ENCODE assay signal across 17 cellular contexts in the genomic region with DNA sequence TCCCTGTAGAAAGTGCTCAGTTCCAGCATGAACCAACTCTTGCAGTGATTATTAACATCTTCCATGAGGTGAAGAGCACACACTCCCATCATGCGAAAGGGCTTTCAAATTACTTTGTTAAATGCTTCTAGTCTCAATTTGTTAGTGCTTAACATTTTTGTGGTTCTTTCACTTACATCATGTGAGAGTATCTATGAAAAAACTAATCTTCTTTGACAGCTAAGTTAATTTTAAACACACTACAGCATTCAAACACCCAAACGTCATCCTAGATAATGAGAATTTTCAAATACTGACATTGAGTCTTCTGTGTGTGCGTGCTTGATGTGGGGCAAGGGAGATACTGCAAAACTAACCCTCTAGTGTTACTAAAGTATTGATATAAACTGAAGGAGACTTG.
DNase-seq lines count a peak whose midpoint lies in the region; ATAC-seq, FAIRE-seq and TF ChIP-seq lines count a peak whose summit lies in the region.
"Had no signal": no experiment of that assay in that cellular context is flagged by ENCODE, and none has a peak within 500 bp of the region (broad histone marks: within the 10 kb centered on the region; RNA-seq: fewer than 3 reads in every experiment).

No MANE protein-coding gene starts in this region.

- H3K79me2 ChIP-seq in GM12878 (ENCODE audit: control insufficient read depth, insufficient read depth, low read length): no peaks in the 10 kb centered on the region

- peak; percentile 95 for DNase-seq in AG10803 (ENCODE audit: low read depth)
- peak; percentile 60 for DNase-seq in M059J (ENCODE audit: low read depth)
- no peak for DNase-seq in GM12878 (ENCODE audit: low read depth, low spot score)
- no peak for DNase-seq in left lung
- no peak for DNase-seq in pancreas
- no peak for DNase-seq in occipital lobe (lab: John Stamatoyannopoulos, UW)
- no peak for DNase-seq in NCI-H345 (lab: John Stamatoyannopoulos, UW)
- no peak for DNase-seq in NCI-H1092 (lab: John Stamatoyannopoulos, UW)
- DNase-seq: activated CD4-positive, CD25-positive, alpha-beta regulatory T cell; activated gamma-delta T cell treated with Interleukin-2 at 50 U/mL for 16 hours; glutamatergic neuron; Karpas-422; NCI-H526 treated with DMSO at 0.1 percent for 48 hours; stimulated activated naive CD4-positive, alpha-beta T cell treated with Interleukin-2 at 50 U/mL for 16 hours had no signal

- POLR2A ChIA-PET in GM12878 (lab: Charles Lee): no interaction called here

- H3K36me3 ChIP-seq in GM12878 (ENCODE audit: control insufficient read depth in 2 of 2, insufficient read depth in 2 of 2, low read length in 1 of 2) (no peaks in the 10 kb centered on the region), left lung (no peaks in the 10 kb centered on the region), pancreas (peaks cover 0 to 2% (median 0%) of the 10 kb centered on the region in 3 donors)
- H3K36me3 ChIP-seq: neutrophil had no signal

- peak; percentile 74 for ATAC-seq in GM12878
- peak; percentile 70 for ATAC-seq in left lung
- ATAC-seq in pancreas: no peak

- no peaks in the 10 kb centered on the region for H3K4me1 ChIP-seq in GM12878 (ENCODE audit: control insufficient read depth, insufficient read depth, low read length)
- H3K4me1 ChIP-seq in left lung: peaks cover 0 to 5% of the 10 kb centered on the region in 2 donors
- no peaks in the 10 kb centered on the region for H3K4me1 ChIP-seq in pancreas

- no peak overlapping the region for H3K27ac ChIP-seq in GM12878 (ENCODE audit: control insufficient read depth, insufficient read depth)
- H3K27ac ChIP-seq in left lung: peak overlapping the region in 1 of 2 donors; percentile 40
- H3K27ac ChIP-seq in pancreas: no peak overlapping the region
- H3K27ac ChIP-seq: HL-60, neutrophil had no signal

- no peak for TF ChIP-seq CTCF in AG10803 (conservative IDR thresholded peaks at IDR 0.05; ENCODE audit: low read length)
- TF ChIP-seq CTCF in GM12878 (IDR thresholded peaks at IDR 0.05 in 2 of 3, conservative IDR thresholded peaks at IDR 0.05 in 1 of 3; ENCODE audit: control insufficient read depth in 2 of 3, extremely low read depth in 1 of 3, insufficient read depth in 1 of 3, low read depth in 3 of 3, low read length in 3 of 3): no peak
- no peak for TF ChIP-seq CTCF in left lung (IDR thresholded peaks at IDR 0.05)
- TF ChIP-seq CTCF in pancreas (IDR thresholded peaks at IDR 0.05): no peak

- intact Hi-C loops in GM12878 (cut with micrococcal nuclease; ENCODE audit: unreplicated experiment) (no loop called here), left lung (cut with DNase I) (no loop called here), pancreas (cut with DNase I) (no loop called here)

- in situ Hi-C loops in GM12878 (cut with MboI): no loop called here

- H3K4me3 ChIP-seq in AG10803 (ENCODE audit: low read length) (no peak overlapping the region), GM12878 (no peak overlapping the region), left lung (no peak overlapping the region), pancreas (no peak overlapping the region)

- TF ChIP-seq EP300 in GM12878 (IDR thresholded peaks at IDR 0.05; ENCODE audit: borderline replicate concordance in 1 of 2, control insufficient read depth in 1 of 2, low read depth in 2 of 2, low read length in 2 of 2): no peak

- FAIRE-seq in GM12878 (lab: Jason Lieb, UNC) (no peak), pancreas (lab: Jason Lieb, UNC) (no peak)
- FAIRE-seq: bronchial epithelial cell had no signal

- no peak overlapping the region for H3K4me2 ChIP-seq in GM12878 (ENCODE audit: control insufficient read depth, insufficient read depth)

- CTCF ChIA-PET in GM12878 (lab: Yijun Ruan, JAX): no interaction called here

- no peak for TF ChIP-seq RAD21 in GM12878 (IDR thresholded peaks at IDR 0.05; ENCODE audit: insufficient read depth, low read depth, low read length)

- no peak overlapping the region for H2AFZ ChIP-seq in GM12878 (ENCODE audit: control insufficient read depth, low read depth, low read length)

- SMC1A ChIA-PET in GM12878 (lab: Charles Lee; ENCODE audit: uncharacterized antibody, unreplicated experiment): interaction anchor here (0.8 kb wide), 1 partner anchor 10 kb away, joined by 3 read pairs; no protein-coding TSS in a partner anchor

- H3K27me3 ChIP-seq in GM12878 (replicated peaks in 1 of 2; ENCODE audit: control insufficient read depth in 2 of 2, insufficient read depth in 2 of 2, low read length in 1 of 2): no peaks in the 10 kb centered on the region
- no peaks in the 10 kb centered on the region for H3K27me3 ChIP-seq in left lung
- H3K27me3 ChIP-seq in pancreas: no peaks in the 10 kb centered on the region
- H3K27me3 ChIP-seq: neutrophil had no signal

- no peak for TF ChIP-seq POLR2A in GM12878 (IDR thresholded peaks at IDR 0.05; ENCODE audit: low read depth, low read length)

- BruUV-seq in GM12878 (replicated peaks; lab: Mats Ljungman, UMichigan): no TSS peak

- WGBS in GM12878 (ENCODE audit: insufficient coverage, insufficient replicate concordance, low lambda C conversion rate, missing lambda C conversion rate): 29% methylated on average over 3 of the region's 3 CpGs
- 43 to 44% methylated on average over 3 of the region's 3 CpGs for WGBS in pancreas, 2 donors

- RAD21 ChIA-PET in GM12878 (lab: Charles Lee; ENCODE audit: unreplicated experiment): no interaction called here

- no peaks in the 10 kb centered on the region for H4K20me1 ChIP-seq in GM12878 (ENCODE audit: control insufficient read depth, insufficient read depth)

- H3K9me3 ChIP-seq in GM12878 (replicated peaks; ENCODE audit: control insufficient read depth, insufficient read depth, low read length): no peaks in the 10 kb centered on the region
- no peaks in the 10 kb centered on the region for H3K9me3 ChIP-seq in left lung
- no peaks in the 10 kb centered on the region for H3K9me3 ChIP-seq in pancreas
- H3K9me3 ChIP-seq: neutrophil had no signal

- H3K9ac ChIP-seq in GM12878 (ENCODE audit: control insufficient read depth, insufficient read depth, low read length): no peak overlapping the region

TF ChIP-seq in GM12878, 131 proteins besides CTCF, POLR2A, EP300 and RAD21:
- TF ChIP-seq TBL1XR1 (IDR thresholded peaks at IDR 0.05; ENCODE audit: low read depth, low read length) (no peak), CEBPB (IDR thresholded peaks at IDR 0.05; ENCODE audit: borderline replicate concordance in 1 of 2, low read depth in 2 of 2, low read length in 2 of 2) (no peak), ZNF384 (IDR thresholded peaks at IDR 0.05; ENCODE audit: borderline replicate concordance, low read depth, low read length) (no peak), NRF1 (conservative IDR thresholded peaks at IDR 0.05; ENCODE audit: low read depth, low read length) (no peak), TARDBP (IDR thresholded peaks at IDR 0.05; ENCODE audit: borderline replicate concordance) (no peak), ZNF24 (IDR thresholded peaks at IDR 0.05) (no peak), MTA2 (IDR thresholded peaks at IDR 0.05; ENCODE audit: low read depth) (peak; percentile 38; the same call in 1 of the 2 replicates)
- TF ChIP-seq, protein P1, sequence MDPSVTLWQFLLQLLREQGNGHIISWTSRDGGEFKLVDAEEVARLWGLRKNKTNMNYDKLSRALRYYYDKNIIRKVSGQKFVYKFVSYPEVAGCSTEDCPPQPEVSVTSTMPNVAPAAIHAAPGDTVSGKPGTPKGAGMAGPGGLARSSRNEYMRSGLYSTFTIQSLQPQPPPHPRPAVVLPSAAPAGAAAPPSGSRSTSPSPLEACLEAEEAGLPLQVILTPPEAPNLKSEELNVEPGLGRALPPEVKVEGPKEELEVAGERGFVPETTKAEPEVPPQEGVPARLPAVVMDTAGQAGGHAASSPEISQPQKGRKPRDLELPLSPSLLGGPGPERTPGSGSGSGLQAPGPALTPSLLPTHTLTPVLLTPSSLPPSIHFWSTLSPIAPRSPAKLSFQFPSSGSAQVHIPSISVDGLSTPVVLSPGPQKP (IDR thresholded peaks at IDR 0.05; ENCODE audit: low read depth, low read length): no peak

Comparison
In these comparisons a context has a peak if more than half of its experiments do, and no peak if none do; other contexts are left out.
1. DNase-seq: peak in AG10803 (single experiment) and M059J (single experiment); none in GM12878 (single experiment), left lung (0 of 2), pancreas (0 of 6), occipital lobe (single experiment), NCI-H345 (single experiment) and NCI-H1092 (single experiment).
2. ATAC-seq: peak in GM12878 (single experiment) and left lung (single experiment); none in pancreas (0 of 4).